In the genomic region with DNA sequence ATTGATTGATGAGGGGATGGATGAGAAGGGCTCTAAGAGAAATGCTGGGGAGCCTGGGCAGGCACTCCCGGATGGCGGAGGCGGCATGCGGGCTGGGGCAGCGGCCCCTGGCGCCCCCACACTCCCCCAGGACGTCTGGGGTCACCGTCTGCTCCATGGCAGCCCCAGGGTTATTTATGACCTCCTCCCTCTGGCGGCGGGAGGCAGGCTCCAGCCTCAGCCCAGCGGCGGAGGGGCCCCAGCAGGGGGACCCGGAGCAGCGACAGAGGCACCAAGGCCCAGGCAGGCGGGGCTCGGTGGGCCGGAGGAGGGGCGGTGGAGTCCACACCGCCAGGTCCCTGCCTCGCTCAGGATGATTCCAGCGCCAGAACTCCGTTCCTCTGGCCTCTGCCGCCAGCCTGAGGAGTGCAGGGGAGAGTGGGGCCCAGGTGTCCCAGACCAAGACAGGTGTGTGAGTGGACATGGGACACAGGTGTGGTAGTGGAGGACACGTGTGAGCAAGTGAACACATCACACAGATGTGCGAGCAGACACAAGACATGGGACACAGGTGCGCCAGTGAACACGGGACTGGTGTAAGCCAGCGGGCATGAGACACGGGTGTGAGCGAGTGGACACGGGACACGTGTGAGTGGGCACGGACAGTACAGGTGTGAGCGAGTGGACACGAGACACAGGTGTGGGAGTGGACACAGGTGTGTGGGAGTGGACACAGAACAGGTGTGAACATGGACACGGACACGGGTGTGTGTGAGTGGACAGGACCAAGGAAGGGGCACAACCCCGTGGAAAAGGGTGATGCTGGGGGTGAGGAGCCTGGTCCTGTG, we compare ENCODE assay signal across 9 cellular contexts. TPM values are rescaled to one million over a fixed set of nuclear protein-coding genes. Genes with fewer than 3 reads are reported as not detected.
A peak's percentile ranks its signal among the peaks of the same experiment; 100 is the strongest.
DNase-seq lines count a peak whose midpoint lies in the region; ATAC-seq, FAIRE-seq and TF ChIP-seq lines count a peak whose summit lies in the region.
"Had no signal": no experiment of that assay in that cellular context is flagged by ENCODE, and none has a peak within 500 bp of the region (broad histone marks: within the 10 kb centered on the region; RNA-seq: fewer than 3 reads in every experiment).

No MANE protein-coding gene starts in this region.

- H3K9ac ChIP-seq in astrocyte (ENCODE audit: low read length) (no peak overlapping the region), skeletal muscle satellite cell (ENCODE audit: low read depth, low read length) (no peak overlapping the region)

- no peaks in the 10 kb centered on the region for H3K79me2 ChIP-seq in astrocyte (ENCODE audit: insufficient read depth, low read length)

- H3K36me3 ChIP-seq in CD8-positive, alpha-beta memory T cell (ENCODE audit: insufficient read depth, low read length) = no peaks in the 10 kb centered on the region
- H3K36me3 ChIP-seq in astrocyte (ENCODE audit: insufficient read depth, low read length) (no peaks in the 10 kb centered on the region), skeletal muscle satellite cell (ENCODE audit: insufficient read depth, low read length) (no peaks in the 10 kb centered on the region)

- POLR2A ChIA-PET in CD8-positive, alpha-beta memory T cell (lab: Charles Lee) = no interaction called here

- no peak overlapping the region for H2AFZ ChIP-seq in astrocyte (ENCODE audit: low read depth, low read length)

- no peaks in the 10 kb centered on the region for H3K36me3 Mint-ChIP-seq in CD8-positive, alpha-beta memory T cell
- H3K36me3 Mint-ChIP-seq in astrocyte (ENCODE audit: low read depth, unreplicated experiment) = no peaks in the 10 kb centered on the region
- H3K36me3 Mint-ChIP-seq in activated T-helper 2 cell treated with anti-CD3 and anti-CD28 coated beads, Interferon-gamma antibody, Interleukin-2, Interleukin-4, amounts not matched to agents 10 μg/mL and 5 μg/mL and 100 μg/mL, durations not matched to agents 14 hours and 24 hours and 36 hours (ENCODE audit: low read depth) = no peaks in the 10 kb centered on the region

- peaks cover 43% of the 10 kb centered on the region for H3K27me3 ChIP-seq in CD8-positive, alpha-beta memory T cell (ENCODE audit: insufficient read depth, low read length, poor library complexity, severe bottlenecking)
- H3K27me3 ChIP-seq in astrocyte (ENCODE audit: insufficient read depth, low read length) = peaks cover 25% of the 10 kb centered on the region
- peaks cover 31% of the 10 kb centered on the region for H3K27me3 ChIP-seq in skeletal muscle satellite cell (ENCODE audit: control insufficient read depth, insufficient read depth, low read length)

- H3K4me1 Mint-ChIP-seq in CD8-positive, alpha-beta memory T cell = peaks cover 12 to 28% (median 16%) of the 10 kb centered on the region in 3 donors
- H3K4me1 Mint-ChIP-seq in astrocyte (ENCODE audit: low read depth, unreplicated experiment) = peaks cover 4% of the 10 kb centered on the region
- peaks cover 4% of the 10 kb centered on the region for H3K4me1 Mint-ChIP-seq in activated T-helper 2 cell treated with anti-CD3 and anti-CD28 coated beads, Interferon-gamma antibody, Interleukin-2, Interleukin-4, amounts not matched to agents 10 μg/mL and 5 μg/mL and 100 μg/mL, durations not matched to agents 14 hours and 24 hours and 36 hours (ENCODE audit: low read depth)

- CTCF ChIA-PET in CD8-positive, alpha-beta memory T cell (lab: Charles Lee) = no interaction called here

- TF ChIP-seq CTCF in HFF-Myc (IDR thresholded peaks at IDR 0.05; ENCODE audit: low read depth, low read length, missing control alignments) (peak; percentile 60), astrocyte (IDR thresholded peaks at IDR 0.05; ENCODE audit: insufficient read depth, low read depth, low read length) (peak; percentile 15)

- H3K4me3 ChIP-seq in CD8-positive, alpha-beta memory T cell (ENCODE audit: low read length) = no peak overlapping the region
- no peak overlapping the region for H3K4me3 ChIP-seq in HFF-Myc (replicated peaks; ENCODE audit: low read depth, low read length)
- H3K4me3 ChIP-seq in astrocyte (ENCODE audit: insufficient read depth, low read depth, low read length) = no peak overlapping the region
- H3K4me3 ChIP-seq in skeletal muscle satellite cell (ENCODE audit: low read length) = peak overlapping the region; percentile 40

- H3K9me3 ChIP-seq in CD8-positive, alpha-beta memory T cell (ENCODE audit: low read length) = no peaks in the 10 kb centered on the region
- no peaks in the 10 kb centered on the region for H3K9me3 ChIP-seq in astrocyte (ENCODE audit: insufficient read depth, low read depth, low read length)
- H3K9me3 ChIP-seq in skeletal muscle satellite cell (replicated peaks; ENCODE audit: low read length) = no peaks in the 10 kb centered on the region

- FAIRE-seq in astrocyte (lab: Jason Lieb, UNC) = no peak

- H3K27ac Mint-ChIP-seq in CD8-positive, alpha-beta memory T cell = peak overlapping the region in 2 of 8 donors; percentile 32 to 65
- H3K27ac Mint-ChIP-seq in astrocyte (ENCODE audit: unreplicated experiment) = no peak overlapping the region
- H3K27ac Mint-ChIP-seq in activated T-helper 2 cell treated with anti-CD3 and anti-CD28 coated beads, Interferon-gamma antibody, Interleukin-2, Interleukin-4, amounts not matched to agents 10 μg/mL and 5 μg/mL and 100 μg/mL, durations not matched to agents 14 hours and 24 hours and 36 hours = no peak overlapping the region
- H3K27ac Mint-ChIP-seq: T-helper 1 cell treated with Interleukin-12 subunit alpha and Interleukin-12 subunit beta and Interleukin-4 antibody, amounts not matched to agents 30 μg/mL and 1 μg/mL, for 36 hours had no signal

- H3K27ac ChIP-seq in CD8-positive, alpha-beta memory T cell (ENCODE audit: low read depth, low read length) = no peak overlapping the region
- H3K27ac ChIP-seq in astrocyte (ENCODE audit: low read depth, low read length) = no peak overlapping the region

- H3K4me3 Mint-ChIP-seq in CD8-positive, alpha-beta memory T cell = peak overlapping the region in 5 of 7 donors; percentile 36 to 77 (median 48)
- peak overlapping the region; percentile 16 for H3K4me3 Mint-ChIP-seq in astrocyte (ENCODE audit: unreplicated experiment)
- no peak overlapping the region for H3K4me3 Mint-ChIP-seq in activated T-helper 2 cell treated with anti-CD3 and anti-CD28 coated beads, Interferon-gamma antibody, Interleukin-2, Interleukin-4, amounts not matched to agents 10 μg/mL and 5 μg/mL and 100 μg/mL, durations not matched to agents 14 hours and 24 hours and 36 hours (ENCODE audit: low read depth)
- H3K4me3 Mint-ChIP-seq: T-helper 1 cell treated with Interleukin-12 subunit alpha and Interleukin-12 subunit beta and Interleukin-4 antibody, amounts not matched to agents 30 μg/mL and 1 μg/mL, for 36 hours had no signal

- H3K4me1 ChIP-seq in CD8-positive, alpha-beta memory T cell (ENCODE audit: insufficient read depth, low read length) = peaks cover 30% of the 10 kb centered on the region
- peaks cover 22% of the 10 kb centered on the region for H3K4me1 ChIP-seq in astrocyte (ENCODE audit: insufficient read depth, low read length)
- peaks cover 43% of the 10 kb centered on the region for H3K4me1 ChIP-seq in skeletal muscle satellite cell (ENCODE audit: control insufficient read depth, insufficient read depth, low read length)

- H4K20me1 ChIP-seq in astrocyte (ENCODE audit: insufficient read depth, low read length) = peaks cover 12% of the 10 kb centered on the region

- H3K9me3 Mint-ChIP-seq in CD8-positive, alpha-beta memory T cell = no peaks in the 10 kb centered on the region
- no peaks in the 10 kb centered on the region for H3K9me3 Mint-ChIP-seq in astrocyte (ENCODE audit: unreplicated experiment)
- no peaks in the 10 kb centered on the region for H3K9me3 Mint-ChIP-seq in activated T-helper 2 cell treated with anti-CD3 and anti-CD28 coated beads, Interferon-gamma antibody, Interleukin-2, Interleukin-4, amounts not matched to agents 10 μg/mL and 5 μg/mL and 100 μg/mL, durations not matched to agents 14 hours and 24 hours and 36 hours
- H3K9me3 Mint-ChIP-seq: T-helper 1 cell treated with Interleukin-12 subunit alpha and Interleukin-12 subunit beta and Interleukin-4 antibody, amounts not matched to agents 30 μg/mL and 1 μg/mL, for 36 hours had no signal

- no peak for ATAC-seq in HG03354 (IDR thresholded peaks at IDR 0.05; ENCODE audit: poor library complexity, severe bottlenecking, unreplicated experiment)

- H3K27me3 Mint-ChIP-seq in CD8-positive, alpha-beta memory T cell = peaks cover 16 to 57% of the 10 kb centered on the region in 2 donors
- peaks cover 56% of the 10 kb centered on the region for H3K27me3 Mint-ChIP-seq in astrocyte (ENCODE audit: low read depth, unreplicated experiment)
- peaks cover 37% of the 10 kb centered on the region for H3K27me3 Mint-ChIP-seq in activated T-helper 2 cell treated with anti-CD3 and anti-CD28 coated beads, Interferon-gamma antibody, Interleukin-2, Interleukin-4, amounts not matched to agents 10 μg/mL and 5 μg/mL and 100 μg/mL, durations not matched to agents 14 hours and 24 hours and 36 hours (ENCODE audit: low read depth)

- intact Hi-C loops in activated T-helper 2 cell treated with anti-CD3 and anti-CD28 coated beads, Interferon-gamma antibody, Interleukin-2, Interleukin-4, amounts not matched to agents 10 μg/mL and 5 μg/mL and 100 μg/mL, durations not matched to agents 14 hours and 24 hours and 36 hours (cut with micrococcal nuclease) = no loop called here

- peak overlapping the region; percentile 65 for H3K4me2 ChIP-seq in astrocyte (ENCODE audit: low read length)
- H3K4me2 ChIP-seq in skeletal muscle satellite cell (ENCODE audit: low read length) = peak overlapping the region; percentile 66

- DNase-seq in CD8-positive, alpha-beta memory T cell = peak in 2 of 5 donors; percentile 31
- no peak for DNase-seq in HFF-Myc (ENCODE audit: extremely low read depth, low read depth)
- DNase-seq in NCI-H82 (lab: John Stamatoyannopoulos, UW) = peak; percentile 95
- peak; percentile 59 for DNase-seq in astrocyte (ENCODE audit: low read depth)
- DNase-seq in hippocampal formation (lab: John Stamatoyannopoulos, UW) = peak; percentile 25 to 29
- DNase-seq in activated T-helper 2 cell treated with anti-CD3 and anti-CD28 coated beads, Interferon-gamma antibody, Interleukin-2, Interleukin-4, amounts not matched to agents 10 μg/mL and 5 μg/mL and 100 μg/mL, durations not matched to agents 14 hours and 24 hours and 36 hours (ENCODE audit: low spot score) = no peak

RNA-seq across cellular contexts. Expression of gene SAMD11, which starts 2.5 kb away (rescaled TPM):
- total RNA-seq in CD8-positive, alpha-beta memory T cell = not detected
- 0.20 TPM for polyA plus RNA-seq in CD8-positive, alpha-beta memory T cell
- 6.0 and 9.5 TPM in 2 replicates for total RNA-seq in astrocyte
- total RNA-seq in skeletal muscle satellite cell (2012; rRNA removed) = 4.2 and 7.1 TPM in 2 replicates
- total RNA-seq in activated T-helper 2 cell treated with anti-CD3 and anti-CD28 coated beads, Interferon-gamma antibody, Interleukin-2, Interleukin-4, amounts not matched to agents 10 μg/mL and 5 μg/mL and 100 μg/mL, durations not matched to agents 14 hours and 24 hours and 36 hours = not detected in 2 replicates

RNA-seq across cellular contexts. Expression of gene NOC2L, which starts 37.8 kb away (rescaled TPM):
- total RNA-seq in CD8-positive, alpha-beta memory T cell = 100 to 1,000 TPM; 175 to 187 TPM
- polyA plus RNA-seq in CD8-positive, alpha-beta memory T cell = 72.3 TPM
- 83.7 and 91.4 TPM in 2 replicates for total RNA-seq in astrocyte
- total RNA-seq in skeletal muscle satellite cell (2012; rRNA removed) = 137 and 144 TPM in 2 replicates
- total RNA-seq in activated T-helper 2 cell treated with anti-CD3 and anti-CD28 coated beads, Interferon-gamma antibody, Interleukin-2, Interleukin-4, amounts not matched to agents 10 μg/mL and 5 μg/mL and 100 μg/mL, durations not matched to agents 14 hours and 24 hours and 36 hours = 150 and 154 TPM in 2 replicates

RNA-seq across cellular contexts. Expression of gene KLHL17, which starts 39.2 kb away (rescaled TPM):
- 10 to 100 TPM; 27.6 to 28.6 TPM for total RNA-seq in CD8-positive, alpha-beta memory T cell
- polyA plus RNA-seq in CD8-positive, alpha-beta memory T cell = 1.4 TPM
- total RNA-seq in astrocyte = 25.6 and 25.9 TPM in 2 replicates
- 12.7 and 13.9 TPM in 2 replicates for total RNA-seq in skeletal muscle satellite cell (2012; rRNA removed)
- 36.8 and 41.6 TPM in 2 replicates for total RNA-seq in activated T-helper 2 cell treated with anti-CD3 and anti-CD28 coated beads, Interferon-gamma antibody, Interleukin-2, Interleukin-4, amounts not matched to agents 10 μg/mL and 5 μg/mL and 100 μg/mL, durations not matched to agents 14 hours and 24 hours and 36 hours

RNA-seq across cellular contexts. Expression of gene PLEKHN1, which starts 45.1 kb away (rescaled TPM):
- total RNA-seq in CD8-positive, alpha-beta memory T cell = 1 to 10 TPM; 2.7 to 3.5 TPM
- 0.49 TPM for polyA plus RNA-seq in CD8-positive, alpha-beta memory T cell
- total RNA-seq in astrocyte = 2.1 and 2.4 TPM in 2 replicates
- total RNA-seq in skeletal muscle satellite cell (2012; rRNA removed) = 1.3 TPM in 2 replicates
- 3.7 and 4.0 TPM in 2 replicates for total RNA-seq in activated T-helper 2 cell treated with anti-CD3 and anti-CD28 coated beads, Interferon-gamma antibody, Interleukin-2, Interleukin-4, amounts not matched to agents 10 μg/mL and 5 μg/mL and 100 μg/mL, durations not matched to agents 14 hours and 24 hours and 36 hours

Comparison
In these comparisons a context has a peak if more than half of its experiments do, and no peak if none do; other contexts are left out.
1. DNase-seq: peak in NCI-H82 (single experiment), astrocyte (single experiment) and hippocampal formation (2 of 2); none in HFF-Myc (single experiment) and activated T-helper 2 cell treated with anti-CD3 and anti-CD28 coated beads, Interferon-gamma antibody, Interleukin-2, Interleukin-4, amounts not matched to agents 10 μg/mL and 5 μg/mL and 100 μg/mL, durations not matched to agents 14 hours and 24 hours and 36 hours (single experiment).